In the genomic region with DNA sequence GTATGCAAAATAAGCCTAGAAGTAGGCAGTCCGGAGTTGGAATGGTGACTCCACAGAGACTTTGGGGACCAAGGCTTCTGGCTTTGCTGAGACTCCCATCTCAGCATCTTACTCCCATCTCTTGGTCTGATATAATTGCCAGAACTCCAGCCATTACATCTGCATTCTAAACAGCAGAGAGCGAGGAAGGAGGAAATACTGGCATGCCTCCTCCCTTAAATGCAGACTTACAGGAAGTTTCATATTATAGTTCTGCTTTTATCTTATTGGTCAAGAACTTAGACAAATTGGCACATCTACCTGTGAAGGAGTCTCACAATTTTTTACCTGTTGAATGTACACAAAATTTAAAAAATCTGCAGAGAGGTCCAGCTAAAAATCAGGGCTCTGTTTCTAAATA, we compare ENCODE assay signal across 1 cellular context.
TF ChIP-seq lines count a peak whose summit lies in the region.

No MANE protein-coding gene starts in this region.

TF ChIP-seq in SK-N-SH, 30 proteins besides CTCF, POLR2A, EP300 and RAD21 (continued from another document):
- TF ChIP-seq, protein P1, sequence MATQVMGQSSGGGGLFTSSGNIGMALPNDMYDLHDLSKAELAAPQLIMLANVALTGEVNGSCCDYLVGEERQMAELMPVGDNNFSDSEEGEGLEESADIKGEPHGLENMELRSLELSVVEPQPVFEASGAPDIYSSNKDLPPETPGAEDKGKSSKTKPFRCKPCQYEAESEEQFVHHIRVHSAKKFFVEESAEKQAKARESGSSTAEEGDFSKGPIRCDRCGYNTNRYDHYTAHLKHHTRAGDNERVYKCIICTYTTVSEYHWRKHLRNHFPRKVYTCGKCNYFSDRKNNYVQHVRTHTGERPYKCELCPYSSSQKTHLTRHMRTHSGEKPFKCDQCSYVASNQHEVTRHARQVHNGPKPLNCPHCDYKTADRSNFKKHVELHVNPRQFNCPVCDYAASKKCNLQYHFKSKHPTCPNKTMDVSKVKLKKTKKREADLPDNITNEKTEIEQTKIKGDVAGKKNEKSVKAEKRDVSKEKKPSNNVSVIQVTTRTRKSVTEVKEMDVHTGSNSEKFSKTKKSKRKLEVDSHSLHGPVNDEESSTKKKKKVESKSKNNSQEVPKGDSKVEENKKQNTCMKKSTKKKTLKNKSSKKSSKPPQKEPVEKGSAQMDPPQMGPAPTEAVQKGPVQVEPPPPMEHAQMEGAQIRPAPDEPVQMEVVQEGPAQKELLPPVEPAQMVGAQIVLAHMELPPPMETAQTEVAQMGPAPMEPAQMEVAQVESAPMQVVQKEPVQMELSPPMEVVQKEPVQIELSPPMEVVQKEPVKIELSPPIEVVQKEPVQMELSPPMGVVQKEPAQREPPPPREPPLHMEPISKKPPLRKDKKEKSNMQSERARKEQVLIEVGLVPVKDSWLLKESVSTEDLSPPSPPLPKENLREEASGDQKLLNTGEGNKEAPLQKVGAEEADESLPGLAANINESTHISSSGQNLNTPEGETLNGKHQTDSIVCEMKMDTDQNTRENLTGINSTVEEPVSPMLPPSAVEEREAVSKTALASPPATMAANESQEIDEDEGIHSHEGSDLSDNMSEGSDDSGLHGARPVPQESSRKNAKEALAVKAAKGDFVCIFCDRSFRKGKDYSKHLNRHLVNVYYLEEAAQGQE (IDR thresholded peaks at IDR 0.05; ENCODE audit: low read depth, low read length): no peak
- TF ChIP-seq SMC3 (IDR thresholded peaks at IDR 0.05; ENCODE audit: low read depth, low read length): no peak
- no peak for TF ChIP-seq PBX3 (IDR thresholded peaks at IDR 0.05)
- TF ChIP-seq NRF1 (IDR thresholded peaks at IDR 0.05; ENCODE audit: low read depth, low read length): no peak
- no peak for TF ChIP-seq CHD2 (IDR thresholded peaks at IDR 0.05; ENCODE audit: low read length, partially characterized antibody)
- no peak for TF ChIP-seq GABPA (IDR thresholded peaks at IDR 0.05; ENCODE audit: low read depth)
- TF ChIP-seq EZH2phosphoT487 (IDR thresholded peaks at IDR 0.05; ENCODE audit: borderline replicate concordance, low read depth): no peak
- no peak for TF ChIP-seq TCF12 (IDR thresholded peaks at IDR 0.05)
- TF ChIP-seq, protein P2, sequence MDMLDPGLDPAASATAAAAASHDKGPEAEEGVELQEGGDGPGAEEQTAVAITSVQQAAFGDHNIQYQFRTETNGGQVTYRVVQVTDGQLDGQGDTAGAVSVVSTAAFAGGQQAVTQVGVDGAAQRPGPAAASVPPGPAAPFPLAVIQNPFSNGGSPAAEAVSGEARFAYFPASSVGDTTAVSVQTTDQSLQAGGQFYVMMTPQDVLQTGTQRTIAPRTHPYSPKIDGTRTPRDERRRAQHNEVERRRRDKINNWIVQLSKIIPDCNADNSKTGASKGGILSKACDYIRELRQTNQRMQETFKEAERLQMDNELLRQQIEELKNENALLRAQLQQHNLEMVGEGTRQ (IDR thresholded peaks at IDR 0.05; ENCODE audit: borderline replicate concordance, low read depth, low read length): no peak
- TF ChIP-seq, protein P3, sequence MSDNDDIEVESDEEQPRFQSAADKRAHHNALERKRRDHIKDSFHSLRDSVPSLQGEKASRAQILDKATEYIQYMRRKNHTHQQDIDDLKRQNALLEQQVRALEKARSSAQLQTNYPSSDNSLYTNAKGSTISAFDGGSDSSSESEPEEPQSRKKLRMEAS (IDR thresholded peaks at IDR 0.05; ENCODE audit: low read depth): no peak
- TF ChIP-seq MEF2A (IDR thresholded peaks at IDR 0.05; ENCODE audit: borderline replicate concordance, low read depth): no peak
- TF ChIP-seq, protein P4, sequence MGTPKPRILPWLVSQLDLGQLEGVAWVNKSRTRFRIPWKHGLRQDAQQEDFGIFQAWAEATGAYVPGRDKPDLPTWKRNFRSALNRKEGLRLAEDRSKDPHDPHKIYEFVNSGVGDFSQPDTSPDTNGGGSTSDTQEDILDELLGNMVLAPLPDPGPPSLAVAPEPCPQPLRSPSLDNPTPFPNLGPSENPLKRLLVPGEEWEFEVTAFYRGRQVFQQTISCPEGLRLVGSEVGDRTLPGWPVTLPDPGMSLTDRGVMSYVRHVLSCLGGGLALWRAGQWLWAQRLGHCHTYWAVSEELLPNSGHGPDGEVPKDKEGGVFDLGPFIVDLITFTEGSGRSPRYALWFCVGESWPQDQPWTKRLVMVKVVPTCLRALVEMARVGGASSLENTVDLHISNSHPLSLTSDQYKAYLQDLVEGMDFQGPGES (IDR thresholded peaks at IDR 0.05; ENCODE audit: low read depth, low read length): no peak
